21 cellular contexts compared by ENCODE assay signal in genomic region chr4:16261313-16261878, GRCh38. TPM values are rescaled to one million over a fixed set of nuclear protein-coding genes. Genes with fewer than 3 reads are reported as not detected.
DNase-seq lines count a peak whose midpoint lies in the region; ATAC-seq and TF ChIP-seq lines count a peak whose summit lies in the region.
"Had no signal": no experiment of that assay in that cellular context is flagged by ENCODE, and none has a peak within 500 bp of the region (broad histone marks: within the 10 kb centered on the region; RNA-seq: fewer than 3 reads in every experiment).

No MANE protein-coding gene starts in this region.

- no peaks in the 10 kb centered on the region for H3K27me3 ChIP-seq in DOHH2 (ENCODE audit: control insufficient read depth, low read length)

- peak overlapping the region; percentile 33 for H3K27ac Mint-ChIP-seq in central memory CD8-positive, alpha-beta T cell (ENCODE audit: low read depth)
- no peak overlapping the region for H3K27ac Mint-ChIP-seq in activated naive CD4-positive, alpha-beta T cell treated with anti-CD3 and anti-CD28 coated beads, Interleukin-2, amount 50 U/mL, for 72 hours
- no peak overlapping the region for H3K27ac Mint-ChIP-seq in activated CD4-positive, alpha-beta memory T cell treated with anti-CD3 and anti-CD28 coated beads, Interleukin-2, amount 10 ng/mL, durations not matched to agents 7 days and 5 days
- H3K27ac Mint-ChIP-seq: CD4-positive, alpha-beta T cell; T-cell had no signal

- POLR2A ChIA-PET in activated CD4-positive, alpha-beta memory T cell treated with anti-CD3 and anti-CD28 coated beads, Interleukin-2, amount 10 ng/mL, durations not matched to agents 7 days and 5 days (lab: Charles Lee), result no interaction called here

- H3K4me3 Mint-ChIP-seq in central memory CD8-positive, alpha-beta T cell, result no peak overlapping the region
- no peak overlapping the region for H3K4me3 Mint-ChIP-seq in activated CD4-positive, alpha-beta memory T cell treated with anti-CD3 and anti-CD28 coated beads, Interleukin-2, amount 10 ng/mL, durations not matched to agents 7 days and 5 days
- H3K4me3 Mint-ChIP-seq: CD4-positive, alpha-beta T cell; T-cell had no signal

- peaks cover 55% of the 10 kb centered on the region for H3K4me1 ChIP-seq in DOHH2 (ENCODE audit: control insufficient read depth, low read length)
- H3K4me1 ChIP-seq: Caco-2 had no signal

- H3K79me2 ChIP-seq in DOHH2 (ENCODE audit: control insufficient read depth, low read length), result no peaks in the 10 kb centered on the region

- H3K9me3 Mint-ChIP-seq in central memory CD8-positive, alpha-beta T cell, result no peaks in the 10 kb centered on the region
- H3K9me3 Mint-ChIP-seq in activated naive CD4-positive, alpha-beta T cell treated with anti-CD3 and anti-CD28 coated beads, Interleukin-2, amount 50 U/mL, for 72 hours, result no peaks in the 10 kb centered on the region
- H3K9me3 Mint-ChIP-seq in activated CD4-positive, alpha-beta memory T cell treated with anti-CD3 and anti-CD28 coated beads, Interleukin-2, amount 10 ng/mL, durations not matched to agents 7 days and 5 days, result peaks cover 3% of the 10 kb centered on the region
- H3K9me3 Mint-ChIP-seq: CD4-positive, alpha-beta T cell; T-cell had no signal

- H3K27ac ChIP-seq in DOHH2 (ENCODE audit: low read depth, low read length), result peak overlapping the region; percentile 73
- H3K27ac ChIP-seq: SK-N-MC had no signal

- H3K4me3 ChIP-seq in DOHH2 (ENCODE audit: low read length), result peak overlapping the region; percentile 49
- H3K4me3 ChIP-seq: SK-N-MC had no signal

- no peaks in the 10 kb centered on the region for H3K9me3 ChIP-seq in DOHH2 (ENCODE audit: control insufficient read depth, insufficient read depth, low read length)
- H3K9me3 ChIP-seq: Caco-2 had no signal

- TF ChIP-seq CTCF in DOHH2 (IDR thresholded peaks at IDR 0.05; ENCODE audit: low read depth, low read length, poor library complexity, severe bottlenecking), result no peak

- peak overlapping the region; percentile 69 for H3K4me2 ChIP-seq in DOHH2 (ENCODE audit: low read length)

- H3F3A ChIP-seq in DOHH2 (ENCODE audit: control insufficient read depth, insufficient read depth), result peaks cover 6% of the 10 kb centered on the region; the same call in 1 of the 2 replicates

- no peaks in the 10 kb centered on the region for H3K9me2 ChIP-seq in DOHH2 (replicated peaks; ENCODE audit: control insufficient read depth, low read length)

- H3K27me3 Mint-ChIP-seq in central memory CD8-positive, alpha-beta T cell, result no peaks in the 10 kb centered on the region
- H3K27me3 Mint-ChIP-seq in activated CD4-positive, alpha-beta memory T cell treated with anti-CD3 and anti-CD28 coated beads, Interleukin-2, amount 10 ng/mL, durations not matched to agents 7 days and 5 days, result no peaks in the 10 kb centered on the region
- H3K27me3 Mint-ChIP-seq: CD4-positive, alpha-beta T cell; T-cell had no signal

- H3K4me1 Mint-ChIP-seq in central memory CD8-positive, alpha-beta T cell, result no peaks in the 10 kb centered on the region
- H3K4me1 Mint-ChIP-seq in activated CD4-positive, alpha-beta memory T cell treated with anti-CD3 and anti-CD28 coated beads, Interleukin-2, amount 10 ng/mL, durations not matched to agents 7 days and 5 days, result peaks cover 11% of the 10 kb centered on the region

- peak; percentile 45 for DNase-seq in CD1c-positive myeloid dendritic cell (ENCODE audit: extremely low spot score)
- DNase-seq in central memory CD8-positive, alpha-beta T cell (ENCODE audit: low spot score in 2 of 2), result no peak
- no peak for DNase-seq in stimulated activated naive CD4-positive, alpha-beta T cell treated with Interleukin-2 at 50 U/mL for 16 hours (lab: John Stamatoyannopoulos, UW)
- no peak for DNase-seq in activated naive CD4-positive, alpha-beta T cell treated with anti-CD3 and anti-CD28 coated beads, Interleukin-2, amount 50 U/mL, for 72 hours (ENCODE audit: low spot score in 2 of 2)
- DNase-seq in activated CD4-positive, alpha-beta memory T cell treated with anti-CD3 and anti-CD28 coated beads, Interleukin-2, amount 10 ng/mL, durations not matched to agents 7 days and 5 days, result no peak
- DNase-seq: ACHN; Caco-2; CD4-positive, alpha-beta T cell; GOT3; KBM-7; NCI-H1105 treated with DMSO at 0.1 percent for 48 hours; NCI-H1694; NCI-H510A treated with DMSO at 0.1 percent for 48 hours; NCI-H774; SHP77 had no signal

- CTCF ChIA-PET in activated CD4-positive, alpha-beta memory T cell treated with anti-CD3 and anti-CD28 coated beads, Interleukin-2, amount 10 ng/mL, durations not matched to agents 7 days and 5 days (lab: Charles Lee), result no interaction called here

- no peaks in the 10 kb centered on the region for H3K36me3 ChIP-seq in DOHH2 (ENCODE audit: control insufficient read depth, low read length)

- no peaks in the 10 kb centered on the region for H4K20me1 ChIP-seq in DOHH2 (ENCODE audit: control insufficient read depth, insufficient read depth, low read depth, low read length)

- H3K36me3 Mint-ChIP-seq in central memory CD8-positive, alpha-beta T cell (ENCODE audit: insufficient read depth), result peaks cover 2% of the 10 kb centered on the region
- peaks cover 0 to 7% of the 10 kb centered on the region in 2 donors for H3K36me3 Mint-ChIP-seq in activated naive CD4-positive, alpha-beta T cell treated with anti-CD3 and anti-CD28 coated beads, Interleukin-2, amount 50 U/mL, for 72 hours
- peaks cover 6% of the 10 kb centered on the region for H3K36me3 Mint-ChIP-seq in activated CD4-positive, alpha-beta memory T cell treated with anti-CD3 and anti-CD28 coated beads, Interleukin-2, amount 10 ng/mL, durations not matched to agents 7 days and 5 days (ENCODE audit: low read depth)

- ATAC-seq in HG03175 (IDR thresholded peaks at IDR 0.05; ENCODE audit: unreplicated experiment), result peak; percentile 49
- ATAC-seq in central memory CD8-positive, alpha-beta T cell (replicated peaks; ENCODE audit: extremely low read depth, poor library complexity, severe bottlenecking), result no peak
- no peak for ATAC-seq in activated naive CD4-positive, alpha-beta T cell treated with anti-CD3 and anti-CD28 coated beads, Interleukin-2, amount 50 U/mL, for 72 hours
- ATAC-seq in GM21381 (IDR thresholded peaks at IDR 0.05; ENCODE audit: unreplicated experiment), result no peak
- ATAC-seq: HepG2 had no signal

RNA-seq across cellular contexts. Expression of gene TAPT1, which starts 35.1 kb away (rescaled TPM):
- total RNA-seq in activated naive CD4-positive, alpha-beta T cell treated with anti-CD3 and anti-CD28 coated beads, Interleukin-2, amount 50 U/mL, for 72 hours, result 10 to 100 TPM; 33.6 to 52.5 TPM
- total RNA-seq in activated CD4-positive, alpha-beta memory T cell treated with anti-CD3 and anti-CD28 coated beads, Interleukin-2, amount 10 ng/mL, durations not matched to agents 7 days and 5 days, result 10 to 100 TPM; 44.2 to 52.6 TPM
